ENCODE assay signal across 1 cellular context in the genomic region with DNA sequence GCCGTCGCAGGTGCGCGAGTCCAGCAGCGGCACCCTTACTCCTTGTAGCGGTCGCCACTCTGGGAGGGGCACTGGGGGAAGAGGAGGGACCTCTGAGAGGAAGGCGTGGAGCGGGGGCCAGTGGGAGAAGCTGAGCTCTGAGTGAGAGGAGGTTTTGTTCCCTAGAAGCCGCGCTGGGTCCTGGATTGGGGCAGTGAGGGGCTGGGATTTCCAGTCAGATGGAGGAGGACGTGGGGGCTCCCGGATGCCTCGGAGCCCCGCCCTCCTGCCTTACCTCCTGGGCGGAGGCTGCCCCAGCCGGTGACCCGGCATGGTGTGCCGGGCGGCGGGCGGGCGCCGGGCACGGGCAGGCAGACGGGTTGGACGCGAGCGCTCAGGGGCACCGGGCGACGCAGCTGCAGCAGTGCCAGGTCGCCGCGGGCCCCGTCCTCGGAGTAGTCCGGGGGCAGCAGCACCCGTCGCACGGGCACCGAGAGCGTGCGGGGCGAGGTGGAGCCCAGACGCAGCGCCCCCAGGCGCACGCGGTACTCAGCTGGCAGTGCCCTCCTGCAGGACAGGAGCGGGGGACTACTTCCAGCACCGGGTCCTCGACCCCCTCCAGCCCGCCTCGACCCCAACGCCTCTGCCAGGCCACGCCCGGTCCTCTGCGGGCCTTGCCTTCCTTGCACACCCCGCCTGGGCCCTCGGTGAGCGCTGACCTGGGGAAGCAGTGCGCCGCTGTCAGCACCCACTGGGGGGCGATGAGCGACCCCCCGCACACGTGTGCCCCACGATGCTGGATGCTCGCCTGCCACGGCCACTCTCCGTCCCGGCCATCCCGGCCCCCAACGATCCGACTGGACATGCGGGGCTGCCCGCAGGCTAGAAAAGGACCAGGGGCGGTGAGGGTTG.
A peak's percentile ranks its signal among the peaks of the same experiment; 100 is the strongest.
TF ChIP-seq lines count a peak whose summit lies in the region.

No MANE protein-coding gene starts in this region.

TF ChIP-seq in H1, 55 proteins besides CTCF, POLR2A, EP300 and RAD21:
- TF ChIP-seq, protein P1, sequence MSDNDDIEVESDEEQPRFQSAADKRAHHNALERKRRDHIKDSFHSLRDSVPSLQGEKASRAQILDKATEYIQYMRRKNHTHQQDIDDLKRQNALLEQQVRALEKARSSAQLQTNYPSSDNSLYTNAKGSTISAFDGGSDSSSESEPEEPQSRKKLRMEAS (IDR thresholded peaks at IDR 0.05) = peak; percentile 73
- peak; percentile 24; the same call in 1 of the 2 replicates for TF ChIP-seq E2F6 (IDR thresholded peaks at IDR 0.05)
- no peak for TF ChIP-seq YY1 (IDR thresholded peaks at IDR 0.05; ENCODE audit: low read depth, low read length)
